10 cellular contexts compared by ENCODE assay signal in genomic region chr5:170757182-170757601, GRCh38. TPM values are rescaled to one million over a fixed set of nuclear protein-coding genes. Genes with fewer than 3 reads are reported as not detected.
DNase-seq lines count a peak whose midpoint lies in the region; ATAC-seq, FAIRE-seq and TF ChIP-seq lines count a peak whose summit lies in the region.
"Had no signal": no experiment of that assay in that cellular context is flagged by ENCODE, and none has a peak within 500 bp of the region (broad histone marks: within the 10 kb centered on the region; RNA-seq: fewer than 3 reads in every experiment).

No MANE protein-coding gene starts in this region.

- POLR2A ChIA-PET in activated CD4-positive, alpha-beta memory T cell treated with anti-CD3 and anti-CD28 coated beads for 36 hours (lab: Charles Lee) = no interaction called here

- no peak overlapping the region for H3K27ac Mint-ChIP-seq in activated CD4-positive, alpha-beta memory T cell treated with anti-CD3 and anti-CD28 coated beads for 36 hours

- H3K4me3 Mint-ChIP-seq in activated CD4-positive, alpha-beta memory T cell treated with anti-CD3 and anti-CD28 coated beads for 36 hours = no peak overlapping the region

- H3K36me3 Mint-ChIP-seq in activated CD4-positive, alpha-beta memory T cell treated with anti-CD3 and anti-CD28 coated beads for 36 hours = no peaks in the 10 kb centered on the region

- 6 to 7% methylated on average over 4 of the region's 4 CpGs for WGBS in pancreas, 2 donors

- H3K27me3 Mint-ChIP-seq in activated CD4-positive, alpha-beta memory T cell treated with anti-CD3 and anti-CD28 coated beads for 36 hours = peaks cover 4% of the 10 kb centered on the region

- intact Hi-C loops in pancreas (cut with DNase I) = no loop called here
- intact Hi-C loops in activated CD4-positive, alpha-beta memory T cell treated with anti-CD3 and anti-CD28 coated beads for 36 hours (cut with micrococcal nuclease) = no loop called here

- H3K27me3 ChIP-seq in pancreas = no peaks in the 10 kb centered on the region

- DNase-seq in dermis blood vessel endothelial cell = peak; percentile 79
- peak in 3 of 6 donors; percentile 66 to 76 (median 75) for DNase-seq in pancreas
- DNase-seq in NCI-H2029 treated with DMSO at 0.1 percent for 48 hours (lab: John Stamatoyannopoulos, UW) = no peak
- no peak for DNase-seq in activated CD4-positive, alpha-beta memory T cell treated with anti-CD3 and anti-CD28 coated beads for 36 hours
- DNase-seq in activated gamma-delta T cell (lab: John Stamatoyannopoulos, UW) = no peak

- peaks cover 39 to 51% (median 40%) of the 10 kb centered on the region in 3 donors for H3K4me1 ChIP-seq in pancreas

- CTCF ChIA-PET in activated CD4-positive, alpha-beta memory T cell treated with anti-CD3 and anti-CD28 coated beads for 36 hours (lab: Charles Lee) = no interaction called here

- peak; percentile 98 for ATAC-seq in GM18909 (IDR thresholded peaks at IDR 0.05; ENCODE audit: poor library complexity, unreplicated experiment)
- peak; percentile 85 for ATAC-seq in HG03097 (IDR thresholded peaks at IDR 0.05; ENCODE audit: low FRiP score, unreplicated experiment)
- peak; percentile 91 to 96 (median 93) for ATAC-seq in pancreas
- no peak for ATAC-seq in HG03025 (IDR thresholded peaks at IDR 0.05; ENCODE audit: low FRiP score, unreplicated experiment)

- TF ChIP-seq CTCF in pancreas (IDR thresholded peaks at IDR 0.05) = no peak

- no peaks in the 10 kb centered on the region for H3K4me1 Mint-ChIP-seq in activated CD4-positive, alpha-beta memory T cell treated with anti-CD3 and anti-CD28 coated beads for 36 hours (ENCODE audit: low read depth)

- H3K36me3 ChIP-seq in pancreas = no peaks in the 10 kb centered on the region

- H3K9me3 Mint-ChIP-seq in activated CD4-positive, alpha-beta memory T cell treated with anti-CD3 and anti-CD28 coated beads for 36 hours = no peaks in the 10 kb centered on the region

- no peak for FAIRE-seq in pancreas (lab: Jason Lieb, UNC)
- FAIRE-seq: colon, RCC 7860 had no signal

- H3K4me3 ChIP-seq in pancreas = no peak overlapping the region

- H3K9me3 ChIP-seq in pancreas = no peaks in the 10 kb centered on the region

- H3K27ac ChIP-seq in pancreas = peak overlapping the region; percentile 58 to 78 (median 68)

RNA-seq across cellular contexts. Expression of gene GABRP, which starts 26.3 kb away (rescaled TPM):
- total RNA-seq in dermis blood vessel endothelial cell = 0.51 and 0.84 TPM in 2 replicates
- total RNA-seq in pancreas = 1 to 10 TPM in 1 of 6 donors, under 1 TPM in 4, not detected in 1; 0.16 to 4.0 (median 0.26) TPM
- under 1 TPM; 0.07 to 0.15 TPM for polyA plus RNA-seq in pancreas
- total RNA-seq in activated CD4-positive, alpha-beta memory T cell treated with anti-CD3 and anti-CD28 coated beads for 36 hours = not detected
